In the genomic region with DNA sequence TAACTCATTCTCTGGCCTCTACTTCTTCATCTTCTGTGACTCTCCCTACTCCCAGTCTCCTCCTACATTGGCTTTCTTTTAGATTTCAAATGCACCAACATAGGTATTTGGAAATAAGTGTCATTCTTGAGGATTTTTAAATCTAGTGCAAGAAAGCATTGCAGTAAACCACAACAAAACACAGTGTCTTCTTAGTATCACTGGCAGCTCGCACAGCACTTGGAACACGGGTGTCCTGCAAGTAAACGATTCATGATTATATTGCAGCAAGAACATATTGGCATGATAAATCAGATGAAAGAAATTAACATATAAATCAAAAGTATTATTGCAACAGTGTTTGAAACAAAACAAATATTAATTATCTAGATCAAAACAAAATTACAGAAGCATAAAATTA, we compare ENCODE assay signal across 25 cellular contexts.
"Had no signal": no experiment of that assay in that cellular context is flagged by ENCODE, and none has a peak within 500 bp of the region (broad histone marks: within the 10 kb centered on the region; RNA-seq: fewer than 3 reads in every experiment).

No MANE protein-coding gene starts in this region.

- H3K9me3 ChIP-seq: ascending aorta, heart right ventricle, thoracic aorta, uterus had no signal

- H3K4me1 Mint-ChIP-seq: activated B cell treated with CpG ODN at 0.5 μM for 24 hours; activated naive CD4-positive, alpha-beta T cell treated with anti-CD3 and anti-CD28 coated beads, Interleukin-2, amount 50 U/mL, for 24 hours; activated T-helper 17 cell treated with anti-CD3 and anti-CD28 coated beads, Interleukin-2, amount 50 U/mL, for 72 hours; brain; mesothelial cell of epicardium; naive thymus-derived CD4-positive, alpha-beta T cell had no signal

- H3K27me3 ChIP-seq: ascending aorta, cardiac muscle cell had no signal

- H3K4me1 ChIP-seq: ascending aorta, heart right ventricle, uterus had no signal

- H3K36me3 ChIP-seq: ascending aorta, cardiac muscle cell, heart right ventricle, thoracic aorta, uterus had no signal

- H3K4me3 ChIP-seq: ascending aorta, cardiac muscle cell, heart right ventricle, thoracic aorta, uterus had no signal

- H3K27ac ChIP-seq: ascending aorta, cardiac muscle cell, heart right ventricle, thoracic aorta, uterus had no signal

- H3K36me3 Mint-ChIP-seq: activated naive CD4-positive, alpha-beta T cell treated with anti-CD3 and anti-CD28 coated beads, Interleukin-2, amount 50 U/mL, for 24 hours; brain; mesothelial cell of epicardium; naive thymus-derived CD4-positive, alpha-beta T cell had no signal

- H3K27me3 Mint-ChIP-seq: dendritic cell treated with granulocyte-macrophage colony-stimulating factor and Interleukin-4, amounts not matched to agents 40 ng/mL and 50 ng/mL, for 4 days had no signal

- DNase-seq: activated B cell treated with CpG ODN at 0.5 μM for 24 hours; activated CD4-positive, alpha-beta T cell treated with anti-CD3 and anti-CD28 coated beads, Interleukin-2, amount 50 U/mL, for 1 hour; activated CD8-positive, alpha-beta memory T cell treated with anti-CD3 and anti-CD28 coated beads, Interleukin-2, amount 50 U/mL, for 4 hours; activated T-cell treated with anti-CD3 and anti-CD28 coated beads, Interleukin-2, amount 50 U/mL, for 1 hour; endodermal cell; foreskin melanocyte; heart right ventricle; naive thymus-derived CD4-positive, alpha-beta T cell; right cardiac atrium; stimulated activated CD4-positive, alpha-beta T cell treated with anti-CD3 and anti-CD28 coated beads, Interleukin-15, amount 100 ng/mL, for 24 hours; stimulated activated CD4-positive, alpha-beta T cell treated with anti-CD3 and anti-CD28 coated beads, Interleukin-2, amount 100 ng/mL, for 24 hours; stimulated activated naive CD4-positive, alpha-beta T cell; T-helper 1 cell; trophoblast cell; uterus had no signal

- H3K27ac Mint-ChIP-seq: activated B cell treated with CpG ODN at 0.5 μM for 24 hours; activated naive CD4-positive, alpha-beta T cell treated with anti-CD3 and anti-CD28 coated beads, Interleukin-2, amount 50 U/mL, for 24 hours; activated T-helper 17 cell treated with anti-CD3 and anti-CD28 coated beads, Interleukin-2, amount 50 U/mL, for 72 hours; brain; dendritic cell treated with granulocyte-macrophage colony-stimulating factor and Interleukin-4, amounts not matched to agents 40 ng/mL and 50 ng/mL, for 4 days; endodermal cell; mesothelial cell of epicardium; naive thymus-derived CD4-positive, alpha-beta T cell; T-helper 2 cell treated with Interferon-gamma antibody and Interleukin-4, amounts not matched to agents 5 μg/mL and 100 μg/mL, for 36 hours had no signal

- H3K9me3 Mint-ChIP-seq: activated B cell treated with CpG ODN at 0.5 μM for 24 hours; activated naive CD4-positive, alpha-beta T cell treated with anti-CD3 and anti-CD28 coated beads, Interleukin-2, amount 50 U/mL, for 24 hours; activated T-helper 17 cell treated with anti-CD3 and anti-CD28 coated beads, Interleukin-2, amount 50 U/mL, for 72 hours; brain; T-helper 2 cell treated with Interferon-gamma antibody and Interleukin-4, amounts not matched to agents 5 μg/mL and 100 μg/mL, for 36 hours had no signal

- H3K4me3 Mint-ChIP-seq: activated B cell treated with CpG ODN at 0.5 μM for 24 hours; activated naive CD4-positive, alpha-beta T cell treated with anti-CD3 and anti-CD28 coated beads, Interleukin-2, amount 50 U/mL, for 24 hours; activated T-helper 17 cell treated with anti-CD3 and anti-CD28 coated beads, Interleukin-2, amount 50 U/mL, for 72 hours; brain; dendritic cell treated with granulocyte-macrophage colony-stimulating factor and Interleukin-4, amounts not matched to agents 40 ng/mL and 50 ng/mL, for 4 days; endodermal cell; mesothelial cell of epicardium; naive thymus-derived CD4-positive, alpha-beta T cell; T-helper 2 cell treated with Interferon-gamma antibody and Interleukin-4, amounts not matched to agents 5 μg/mL and 100 μg/mL, for 36 hours had no signal

- ATAC-seq: activated T-helper 17 cell treated with anti-CD3 and anti-CD28 coated beads, Interleukin-2, amount 50 U/mL, for 72 hours; esophagus mucosa; heart right ventricle; naive thymus-derived CD4-positive, alpha-beta T cell; right cardiac atrium had no signal
